Comparison of ENCODE assay signal across 1 cellular context in the genomic region with DNA sequence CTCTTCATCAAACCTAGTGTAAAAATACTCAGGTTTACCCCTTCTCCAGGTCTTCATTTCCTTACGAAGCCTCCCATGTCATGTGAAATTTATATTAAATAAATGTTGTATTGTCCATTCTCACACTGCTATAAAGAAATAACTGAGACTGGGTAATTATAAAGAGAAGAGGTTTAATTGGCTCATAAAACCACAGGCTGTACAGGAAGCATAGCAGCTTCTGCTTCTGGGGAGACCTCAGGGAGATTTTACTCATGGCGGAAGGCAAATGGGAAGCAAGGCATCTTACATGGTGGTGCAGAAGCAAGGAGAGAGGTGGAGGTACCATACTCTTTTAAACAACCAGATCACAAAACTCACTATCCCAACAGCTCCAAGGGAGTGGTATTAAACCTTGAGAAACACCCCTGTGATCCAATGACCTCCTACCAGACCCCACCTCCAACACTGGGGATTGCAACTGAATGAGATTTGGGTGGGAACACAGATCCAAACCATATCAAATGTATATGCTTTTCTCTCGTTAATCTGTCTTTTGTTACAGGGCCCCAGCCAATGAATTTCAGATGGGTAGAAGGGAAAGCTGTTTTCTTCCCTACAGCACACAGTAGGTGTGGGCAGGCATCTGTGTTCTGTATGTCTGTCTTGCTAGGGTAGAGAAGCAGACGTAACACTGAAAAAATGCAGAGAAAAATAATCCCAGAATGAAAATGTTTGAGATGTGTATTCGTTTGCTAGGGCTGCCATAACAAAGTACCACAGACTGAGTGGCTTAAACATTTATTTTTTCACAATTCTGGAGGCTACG.
TF ChIP-seq lines count a peak whose summit lies in the region.

No MANE protein-coding gene starts in this region.

TF ChIP-seq in H1, 55 proteins besides CTCF, POLR2A, EP300 and RAD21 (continued from another document):
- TF ChIP-seq JUN (IDR thresholded peaks at IDR 0.05; ENCODE audit: low read depth, low read length): no peak
